ENCODE assay signal across 14 cellular contexts in genomic region chr5:139383275-139383992, GRCh38. TPM values are rescaled to one million over a fixed set of nuclear protein-coding genes. Genes with fewer than 3 reads are reported as not detected.
DNase-seq lines count a peak whose midpoint lies in the region; ATAC-seq, FAIRE-seq and TF ChIP-seq lines count a peak whose summit lies in the region.
"Had no signal": no experiment of that assay in that cellular context is flagged by ENCODE, and none has a peak within 500 bp of the region (broad histone marks: within the 10 kb centered on the region; RNA-seq: fewer than 3 reads in every experiment).

TSS of gene SLC23A1 (minus strand) at chr5:139383297. CDS start at chr5:139383253, 44 bp downstream.

- peak within 1 kb of the TSS in 2 of 4 donors; percentile 47 to 69 for H3K4me3 Mint-ChIP-seq in CD4-positive, CD25-positive, alpha-beta regulatory T cell

- H3K9ac ChIP-seq in mucosa of rectum (ENCODE audit: low read depth in 1 of 2, low read length in 2 of 2): peak within 1 kb of the TSS in 1 of 2 donors; percentile 18

- H3K9me3 ChIP-seq in CD4-positive, CD25-positive, alpha-beta regulatory T cell (ENCODE audit: control insufficient read depth in 2 of 2, low read length in 2 of 2): no peaks in the 10 kb centered on the region
- H3K9me3 ChIP-seq in HEK293 (ENCODE audit: control insufficient read depth, insufficient read depth, low read depth, low read length) (no peaks in the 10 kb centered on the region), mucosa of rectum (ENCODE audit: control insufficient read depth in 2 of 2, low read length in 2 of 2) (no peaks in the 10 kb centered on the region)

- no peaks in the 10 kb centered on the region for H3K36me3 ChIP-seq in CD4-positive, CD25-positive, alpha-beta regulatory T cell (ENCODE audit: control insufficient read depth, insufficient read depth, low read length)
- no peaks in the 10 kb centered on the region for H3K36me3 ChIP-seq in HEK293 (ENCODE audit: control insufficient read depth in 2 of 2, insufficient read depth in 1 of 2, low read length in 2 of 2)
- H3K36me3 ChIP-seq in mucosa of rectum (ENCODE audit: control insufficient read depth in 2 of 2, insufficient read depth in 2 of 2, low read length in 2 of 2): no peaks in the 10 kb centered on the region

- no peaks in the 10 kb centered on the region for H3K36me3 Mint-ChIP-seq in CD4-positive, CD25-positive, alpha-beta regulatory T cell

- H3K9me3 Mint-ChIP-seq in CD4-positive, CD25-positive, alpha-beta regulatory T cell: peaks cover 0 to 1% (median 0%) of the 10 kb centered on the region in 7 donors

- no peak for TF ChIP-seq CTCF in HEK293 (tag by site-specific recombination; IDR thresholded peaks at IDR 0.05)

- no peak within 1 kb of the TSS for H3K4me3 ChIP-seq in CD4-positive, CD25-positive, alpha-beta regulatory T cell (ENCODE audit: low read depth, low read length)
- H3K4me3 ChIP-seq in HEK293 (ENCODE audit: low read depth, low read length) (no peak within 1 kb of the TSS), mucosa of rectum (ENCODE audit: low read length in 2 of 2) (peak within 1 kb of the TSS in 1 of 2 donors; percentile 26)

- no peak for DNase-seq in CD4-positive, CD25-positive, alpha-beta regulatory T cell
- DNase-seq in amniotic epithelial cell (ENCODE audit: low read depth): peak; percentile 39
- DNase-seq in SHP77 (lab: John Stamatoyannopoulos, UW): no peak
- DNase-seq in GM19239 (ENCODE audit: insufficient read length, low spot score): no peak
- no peak for DNase-seq in stimulated activated CD4-positive, alpha-beta T cell treated with anti-CD3 and anti-CD28 coated beads, Interleukin-12 subunit alpha, Interleukin-12 subunit beta, amount 100 ng/mL, for 4 hours
- DNase-seq: activated T-cell treated with anti-CD3 and anti-CD28 coated beads, Interleukin-2, amount 50 U/mL, for 48 hours; effector CD8-positive, alpha-beta T cell; NCI-H187 treated with DMSO at 0.1 percent for 48 hours; stimulated activated naive CD8-positive, alpha-beta T cell treated with anti-CD3 and anti-CD28 coated beads, Interleukin-15, Interleukin-2, amounts not matched to agents 100 U/mL and 50 U/mL, for 24 hours had no signal

- no peak within 1 kb of the TSS for H3K27ac ChIP-seq in CD4-positive, CD25-positive, alpha-beta regulatory T cell (ENCODE audit: insufficient read depth, low read length, poor library complexity, severe bottlenecking)
- H3K27ac ChIP-seq in HEK293 (ENCODE audit: extremely low read depth, low read depth, low read length) (no peak within 1 kb of the TSS), mucosa of rectum (ENCODE audit: low read depth in 2 of 2, low read length in 2 of 2) (peak within 1 kb of the TSS; percentile 43 to 67)

- no peaks in the 10 kb centered on the region for H3K27me3 ChIP-seq in CD4-positive, CD25-positive, alpha-beta regulatory T cell (ENCODE audit: control insufficient read depth, insufficient read depth, low read length)
- no peaks in the 10 kb centered on the region for H3K27me3 ChIP-seq in mucosa of rectum (ENCODE audit: control insufficient read depth in 2 of 2, insufficient read depth in 2 of 2, low read length in 2 of 2)

- no peaks in the 10 kb centered on the region for H3K27me3 Mint-ChIP-seq in CD4-positive, CD25-positive, alpha-beta regulatory T cell

- peak within 1 kb of the TSS in 2 of 3 donors; percentile 84 to 97 for H3K27ac Mint-ChIP-seq in CD4-positive, CD25-positive, alpha-beta regulatory T cell

- H3K4me1 Mint-ChIP-seq in CD4-positive, CD25-positive, alpha-beta regulatory T cell: peaks cover 0 to 34% (median 27%) of the 10 kb centered on the region in 4 donors

- no peak for ATAC-seq in CD4-positive, CD25-positive, alpha-beta regulatory T cell (ENCODE audit: low read depth in 2 of 2)
- no peak for ATAC-seq in GM18520 (IDR thresholded peaks at IDR 0.05; ENCODE audit: unreplicated experiment)
- ATAC-seq: stimulated activated naive CD8-positive, alpha-beta T cell treated with anti-CD3 and anti-CD28 coated beads, Interleukin-15, Interleukin-2, amounts not matched to agents 100 U/mL and 50 U/mL, for 24 hours had no signal

- no peak for FAIRE-seq in GM19239 (lab: Jason Lieb, UNC)
- FAIRE-seq: G401.6 had no signal

- CTCF ChIA-PET in HEK293 (lab: Yijun Ruan, JAX): no interaction called here

- POLR2A ChIA-PET in HEK293 (lab: Yijun Ruan, JAX): no interaction called here

- H3K4me1 ChIP-seq in CD4-positive, CD25-positive, alpha-beta regulatory T cell (ENCODE audit: control insufficient read depth, insufficient read depth, low read length, poor library complexity, severe bottlenecking): peaks cover 11% of the 10 kb centered on the region
- no peaks in the 10 kb centered on the region for H3K4me1 ChIP-seq in HEK293 (ENCODE audit: control insufficient read depth, insufficient read depth, low read length)
- peaks cover 37 to 42% of the 10 kb centered on the region in 2 donors for H3K4me1 ChIP-seq in mucosa of rectum (ENCODE audit: control insufficient read depth in 2 of 2, insufficient read depth in 2 of 2, low read length in 2 of 2)

TF ChIP-seq in HEK293, 187 proteins besides CTCF, POLR2A, EP300 and RAD21:
- TF ChIP-seq ZNF174 (tag by site-specific recombination; IDR thresholded peaks at IDR 0.05) (0 out of 2 replicates have a peak, but pooled peaks have one; percentile 75), ZBTB20 (tag by site-specific recombination; IDR thresholded peaks at IDR 0.05) (peak; percentile 40; the same call in 1 of the 2 replicates), ZBTB17 (tag by site-specific recombination; IDR thresholded peaks at IDR 0.05) (0 out of 2 replicates have a peak, but pooled peaks have one; percentile 32), ZBTB49 (tag by site-specific recombination; IDR thresholded peaks at IDR 0.05; ENCODE audit: low read depth) (no peak), ZNF26 (tag by site-specific recombination; IDR thresholded peaks at IDR 0.05) (no peak), ZFP37 (tag by site-specific recombination; IDR thresholded peaks at IDR 0.05) (no peak), ZNF112 (tag by site-specific recombination; IDR thresholded peaks at IDR 0.05) (0 out of 2 replicates have a peak, but pooled peaks have one; percentile 52), ZNF335 (tag by site-specific recombination; conservative IDR thresholded peaks at IDR 0.05) (peak; percentile 34)

RNA-seq across cellular contexts. Expression of gene SLC23A1, which starts in this region (rescaled TPM):
- not detected for total RNA-seq in CD4-positive, CD25-positive, alpha-beta regulatory T cell
- polyA plus RNA-seq in CD4-positive, CD25-positive, alpha-beta regulatory T cell: under 1 TPM in 2 of 4 donors, not detected in 2; 0.09 to 0.13 TPM
- total RNA-seq: right cardiac atrium had no signal

Comparison
In these comparisons a context has a peak if more than half of its experiments do, and no peak if none do; other contexts are left out.
1. H3K27ac ChIP-seq: peak in mucosa of rectum (2 of 2); none in CD4-positive, CD25-positive, alpha-beta regulatory T cell (single experiment) and HEK293 (single experiment).